12 cellular contexts compared by ENCODE assay signal in the genomic region with DNA sequence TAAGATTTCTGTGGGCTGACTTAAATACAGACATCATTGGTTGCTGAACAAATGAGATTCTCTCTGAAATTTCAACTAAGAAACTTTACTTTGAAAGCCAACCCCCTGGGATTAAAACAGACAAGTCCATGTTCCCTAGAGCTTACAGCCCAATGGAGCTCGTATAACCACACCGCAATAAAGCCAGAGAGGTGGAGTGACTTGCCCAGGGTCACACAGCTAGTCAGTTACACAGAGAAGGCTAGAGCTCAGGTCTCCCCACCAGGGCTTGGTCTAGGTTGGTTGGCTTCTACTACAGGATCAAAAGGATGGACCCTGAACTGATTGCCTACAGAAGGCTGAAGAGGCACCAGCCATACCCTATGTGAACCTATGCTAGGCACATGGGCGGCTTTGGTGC. TPM values are rescaled to one million over a fixed set of nuclear protein-coding genes. Genes with fewer than 3 reads are reported as not detected.
DNase-seq lines count a peak whose midpoint lies in the region; ATAC-seq and TF ChIP-seq lines count a peak whose summit lies in the region.
"Had no signal": no experiment of that assay in that cellular context is flagged by ENCODE, and none has a peak within 500 bp of the region (broad histone marks: within the 10 kb centered on the region; RNA-seq: fewer than 3 reads in every experiment).

No MANE protein-coding gene starts in this region.

- in situ Hi-C loops in brain microvascular endothelial cell (cut with HindIII; ENCODE audit: low pct_ligation_motif_present, low sequenced_read_pairs) = no loop called here

- H3K9ac ChIP-seq in mesenchymal stem cell (ENCODE audit: low read length) = peak overlapping the region; percentile 26

- no peaks in the 10 kb centered on the region for H3K9me3 ChIP-seq in right cardiac atrium (ENCODE audit: control insufficient read depth, low read length)
- no peaks in the 10 kb centered on the region for H3K9me3 ChIP-seq in mesenchymal stem cell (ENCODE audit: control insufficient read depth, low read length)
- no peaks in the 10 kb centered on the region for H3K9me3 ChIP-seq in tibial artery
- H3K9me3 ChIP-seq: stomach had no signal

- peak overlapping the region; percentile 70 to 92 for H3K4ac ChIP-seq in mesenchymal stem cell (ENCODE audit: low read depth in 1 of 2, low read length in 2 of 2)

- H3K27me3 ChIP-seq in right cardiac atrium (ENCODE audit: control insufficient read depth, insufficient read depth) = no peaks in the 10 kb centered on the region
- H3K27me3 ChIP-seq in brain microvascular endothelial cell (replicated peaks) = no peaks in the 10 kb centered on the region
- H3K27me3 ChIP-seq in mesenchymal stem cell (ENCODE audit: control insufficient read depth in 1 of 2, insufficient read depth in 1 of 2, low read length in 2 of 2) = no peaks in the 10 kb centered on the region
- no peaks in the 10 kb centered on the region for H3K27me3 ChIP-seq in tibial artery

- TF ChIP-seq CTCF in brain microvascular endothelial cell (IDR thresholded peaks at IDR 0.05; ENCODE audit: low read depth, low read length, missing control alignments) (no peak), tibial artery (IDR thresholded peaks at IDR 0.05) (no peak)

- H2AK5ac ChIP-seq in mesenchymal stem cell (ENCODE audit: low read length, severe bottlenecking) = peak overlapping the region; percentile 98

- intact Hi-C loops in right cardiac atrium (cut with DNase I) (no loop called here), cardiac septum (cut with DNase I) (no loop called here), tibial artery (cut with DNase I; ENCODE audit: low total_unique reads) (no loop called here)

- DNase-seq in right cardiac atrium (no peak), cardiac septum (ENCODE audit: low spot score) (no peak), brain microvascular endothelial cell (no peak), mesenchymal stem cell (no peak), tibial artery (no peak), NCI-H1092 (lab: John Stamatoyannopoulos, UW) (no peak)
- DNase-seq in activated naive CD4-positive, alpha-beta T cell treated with anti-CD3 and anti-CD28 coated beads, Interleukin-2, amount 10 ng/mL, durations not matched to agents 7 days and 5 days = no peak
- DNase-seq: activated T-cell treated with anti-CD3 and anti-CD28 coated beads, Interleukin-2, amount 50 U/mL, for 4 hours; NCI-H1930; NCI-H510A; stomach had no signal

- CTCF ChIA-PET in activated naive CD4-positive, alpha-beta T cell treated with anti-CD3 and anti-CD28 coated beads, Interleukin-2, amount 10 ng/mL, durations not matched to agents 7 days and 5 days (lab: Charles Lee) = interaction anchor here (0.5 to 5.4 kb wide), 2 partner anchors 12 to 184 kb away, joined by 3 to 39 read pairs; no protein-coding TSS in a partner anchor

- H3K23ac ChIP-seq in mesenchymal stem cell (ENCODE audit: low read length in 2 of 2) = no peak overlapping the region

- H3K4me3 Mint-ChIP-seq in activated naive CD4-positive, alpha-beta T cell treated with anti-CD3 and anti-CD28 coated beads, Interleukin-2, amount 10 ng/mL, durations not matched to agents 7 days and 5 days = no peak overlapping the region
- H3K4me3 Mint-ChIP-seq: activated T-cell treated with anti-CD3 and anti-CD28 coated beads, Interleukin-2, amount 50 U/mL, for 4 hours had no signal

- peaks cover 14% of the 10 kb centered on the region for H3K4me1 ChIP-seq in right cardiac atrium (ENCODE audit: control insufficient read depth, insufficient read depth, low read length)
- peaks cover 42% of the 10 kb centered on the region for H3K4me1 ChIP-seq in mesenchymal stem cell (ENCODE audit: control insufficient read depth, insufficient read depth, low read depth, low read length)
- H3K4me1 ChIP-seq in tibial artery = peaks cover 5 to 59% (median 47%) of the 10 kb centered on the region in 4 donors

- ATAC-seq in right cardiac atrium = no peak
- ATAC-seq in esophagus mucosa = no peak

- peak overlapping the region; percentile 85 to 99 for H2BK12ac ChIP-seq in mesenchymal stem cell (ENCODE audit: low read length in 2 of 2)

- 85% methylated on average over 3 of the region's 3 CpGs for WGBS in right cardiac atrium
- WGBS in mesenchymal stem cell = 79% methylated on average over 3 of the region's 3 CpGs

- peaks cover 32% of the 10 kb centered on the region for H3K27me3 Mint-ChIP-seq in activated naive CD4-positive, alpha-beta T cell treated with anti-CD3 and anti-CD28 coated beads, Interleukin-2, amount 10 ng/mL, durations not matched to agents 7 days and 5 days

- no peak overlapping the region for H3K27ac Mint-ChIP-seq in activated naive CD4-positive, alpha-beta T cell treated with anti-CD3 and anti-CD28 coated beads, Interleukin-2, amount 10 ng/mL, durations not matched to agents 7 days and 5 days

- no peak overlapping the region for H3K4me2 ChIP-seq in mesenchymal stem cell (ENCODE audit: low read length, poor library complexity, severe bottlenecking)

- peak overlapping the region in 1 of 2 experiments; percentile 23 for H3K14ac ChIP-seq in mesenchymal stem cell (ENCODE audit: low read length in 2 of 2)

- no peaks in the 10 kb centered on the region for H3K79me1 ChIP-seq in mesenchymal stem cell (replicated peaks; ENCODE audit: low read length, poor library complexity, severe bottlenecking)

- no peak overlapping the region for H2AFZ ChIP-seq in mesenchymal stem cell (ENCODE audit: low read depth, low read length)

- H3K4me3 ChIP-seq in right cardiac atrium (ENCODE audit: low read length) = no peak overlapping the region
- H3K4me3 ChIP-seq in brain microvascular endothelial cell (ENCODE audit: low read depth, low read length) = no peak overlapping the region
- no peak overlapping the region for H3K4me3 ChIP-seq in mesenchymal stem cell (ENCODE audit: insufficient read depth in 1 of 2, low read depth in 1 of 2, low read length in 2 of 2)
- no peak overlapping the region for H3K4me3 ChIP-seq in tibial artery
- H3K4me3 ChIP-seq: stomach had no signal

- H4K91ac ChIP-seq in mesenchymal stem cell (ENCODE audit: low read length) = peak overlapping the region; percentile 88

- H3K4me1 Mint-ChIP-seq in activated naive CD4-positive, alpha-beta T cell treated with anti-CD3 and anti-CD28 coated beads, Interleukin-2, amount 10 ng/mL, durations not matched to agents 7 days and 5 days = peaks cover 42% of the 10 kb centered on the region

- no peak overlapping the region for H4K8ac ChIP-seq in mesenchymal stem cell (ENCODE audit: low read length)

- no peaks in the 10 kb centered on the region for H3K36me3 Mint-ChIP-seq in activated naive CD4-positive, alpha-beta T cell treated with anti-CD3 and anti-CD28 coated beads, Interleukin-2, amount 10 ng/mL, durations not matched to agents 7 days and 5 days

- H3K27ac ChIP-seq in right cardiac atrium (ENCODE audit: low read length) = peak overlapping the region; percentile 51
- peak overlapping the region; percentile 93 for H3K27ac ChIP-seq in brain microvascular endothelial cell
- peak overlapping the region; percentile 95 for H3K27ac ChIP-seq in mesenchymal stem cell (ENCODE audit: low read length, poor library complexity, severe bottlenecking)
- peak overlapping the region; percentile 67 to 72 for H3K27ac ChIP-seq in tibial artery

- no peak overlapping the region for H2BK15ac ChIP-seq in mesenchymal stem cell (ENCODE audit: low read depth, poor library complexity, severe bottlenecking)

- no peaks in the 10 kb centered on the region for H3K9me3 Mint-ChIP-seq in activated naive CD4-positive, alpha-beta T cell treated with anti-CD3 and anti-CD28 coated beads, Interleukin-2, amount 10 ng/mL, durations not matched to agents 7 days and 5 days
- H3K9me3 Mint-ChIP-seq: activated T-cell treated with anti-CD3 and anti-CD28 coated beads, Interleukin-2, amount 50 U/mL, for 4 hours had no signal

- no peak overlapping the region for H2BK120ac ChIP-seq in mesenchymal stem cell (ENCODE audit: low read depth, low read length)

- H3K18ac ChIP-seq in mesenchymal stem cell (ENCODE audit: low read depth in 1 of 2, low read length in 2 of 2) = peak overlapping the region; percentile 82 to 94

- H3K36me3 ChIP-seq in brain microvascular endothelial cell (replicated peaks) (no peaks in the 10 kb centered on the region), mesenchymal stem cell (ENCODE audit: control insufficient read depth in 1 of 2, insufficient read depth in 2 of 2, low read depth in 1 of 2, low read length in 2 of 2) (no peaks in the 10 kb centered on the region), tibial artery (no peaks in the 10 kb centered on the region)
- H3K36me3 ChIP-seq: stomach had no signal

- peak overlapping the region; percentile 73 for H2BK5ac ChIP-seq in mesenchymal stem cell (ENCODE audit: low read depth, low read length, poor library complexity, severe bottlenecking)

RNA-seq across cellular contexts. Expression of a gene that starts 8.9 kb away (rescaled TPM):
- total RNA-seq in right cardiac atrium = 10 to 100 TPM; 13.9 to 46.0 (median 23.5) TPM
- 3.4 TPM for polyA plus RNA-seq in right cardiac atrium
- total RNA-seq in cardiac septum = 93.7 TPM
- 16.6 TPM for polyA plus RNA-seq in mesenchymal stem cell (2013, experiment 1 of 2)
- polyA plus RNA-seq in mesenchymal stem cell (2013, experiment 2 of 2) = 16.0 TPM
- 14.4 TPM for total RNA-seq in esophagus mucosa
